ENCODE assay signal across 1 cellular context in the genomic region with DNA sequence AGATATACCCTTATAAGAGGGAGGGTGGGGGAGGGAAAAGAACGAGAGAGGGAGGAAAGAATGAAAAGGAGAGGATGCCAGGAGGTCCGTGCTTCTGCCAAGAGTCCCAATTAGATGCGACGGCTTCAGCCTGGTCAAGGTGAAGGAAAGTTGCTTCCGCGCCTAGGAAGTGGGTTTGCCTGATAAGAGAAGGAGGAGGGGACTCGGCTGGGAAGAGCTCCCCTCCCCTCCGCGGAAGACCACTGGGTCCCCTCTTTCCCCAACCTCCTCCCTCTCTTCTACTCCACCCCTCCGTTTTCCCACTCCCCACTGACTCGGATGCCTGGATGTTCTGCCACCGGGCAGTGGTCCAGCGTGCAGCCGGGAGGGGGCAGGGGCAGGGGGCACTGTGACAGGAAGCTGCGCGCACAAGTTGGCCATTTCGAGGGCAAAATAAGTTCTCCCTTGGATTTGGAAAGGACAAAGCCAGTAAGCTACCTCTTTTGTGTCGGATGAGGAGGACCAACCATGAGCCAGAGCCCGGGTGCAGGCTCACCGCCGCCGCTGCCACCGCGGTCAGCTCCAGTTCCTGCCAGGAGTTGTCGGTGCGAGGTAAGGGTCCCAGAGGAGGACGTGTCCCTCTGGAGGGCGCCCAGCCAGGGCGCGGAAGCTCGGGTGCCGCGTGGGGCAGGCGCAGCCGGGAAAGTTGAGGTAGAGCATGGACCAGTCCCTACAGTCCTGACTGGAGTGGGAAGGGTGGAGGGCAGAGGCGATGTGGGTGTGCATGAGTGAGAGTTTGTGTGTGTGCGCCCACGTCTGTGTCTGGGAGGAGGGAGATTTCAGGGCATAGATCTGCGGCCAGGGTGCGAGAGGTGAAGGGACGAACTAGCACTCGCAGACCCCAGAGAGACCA.
TF ChIP-seq lines count a peak whose summit lies in the region.

No MANE protein-coding gene starts in this region.

TF ChIP-seq in HepG2, 621 proteins besides CTCF, POLR2A, EP300 and RAD21:
- TF ChIP-seq ZNF777 (CRISPR knock-in tag; IDR thresholded peaks at IDR 0.05) = no peak
- TF ChIP-seq SIN3A (IDR thresholded peaks at IDR 0.05; ENCODE audit: borderline replicate concordance, low read depth, low read length) = no peak
- no peak for TF ChIP-seq CEBPB (IDR thresholded peaks at IDR 0.05; ENCODE audit: borderline replicate concordance, low read depth, low read length)
- no peak for TF ChIP-seq ZSCAN22 (CRISPR knock-in tag; IDR thresholded peaks at IDR 0.05)
- TF ChIP-seq, protein P1, sequence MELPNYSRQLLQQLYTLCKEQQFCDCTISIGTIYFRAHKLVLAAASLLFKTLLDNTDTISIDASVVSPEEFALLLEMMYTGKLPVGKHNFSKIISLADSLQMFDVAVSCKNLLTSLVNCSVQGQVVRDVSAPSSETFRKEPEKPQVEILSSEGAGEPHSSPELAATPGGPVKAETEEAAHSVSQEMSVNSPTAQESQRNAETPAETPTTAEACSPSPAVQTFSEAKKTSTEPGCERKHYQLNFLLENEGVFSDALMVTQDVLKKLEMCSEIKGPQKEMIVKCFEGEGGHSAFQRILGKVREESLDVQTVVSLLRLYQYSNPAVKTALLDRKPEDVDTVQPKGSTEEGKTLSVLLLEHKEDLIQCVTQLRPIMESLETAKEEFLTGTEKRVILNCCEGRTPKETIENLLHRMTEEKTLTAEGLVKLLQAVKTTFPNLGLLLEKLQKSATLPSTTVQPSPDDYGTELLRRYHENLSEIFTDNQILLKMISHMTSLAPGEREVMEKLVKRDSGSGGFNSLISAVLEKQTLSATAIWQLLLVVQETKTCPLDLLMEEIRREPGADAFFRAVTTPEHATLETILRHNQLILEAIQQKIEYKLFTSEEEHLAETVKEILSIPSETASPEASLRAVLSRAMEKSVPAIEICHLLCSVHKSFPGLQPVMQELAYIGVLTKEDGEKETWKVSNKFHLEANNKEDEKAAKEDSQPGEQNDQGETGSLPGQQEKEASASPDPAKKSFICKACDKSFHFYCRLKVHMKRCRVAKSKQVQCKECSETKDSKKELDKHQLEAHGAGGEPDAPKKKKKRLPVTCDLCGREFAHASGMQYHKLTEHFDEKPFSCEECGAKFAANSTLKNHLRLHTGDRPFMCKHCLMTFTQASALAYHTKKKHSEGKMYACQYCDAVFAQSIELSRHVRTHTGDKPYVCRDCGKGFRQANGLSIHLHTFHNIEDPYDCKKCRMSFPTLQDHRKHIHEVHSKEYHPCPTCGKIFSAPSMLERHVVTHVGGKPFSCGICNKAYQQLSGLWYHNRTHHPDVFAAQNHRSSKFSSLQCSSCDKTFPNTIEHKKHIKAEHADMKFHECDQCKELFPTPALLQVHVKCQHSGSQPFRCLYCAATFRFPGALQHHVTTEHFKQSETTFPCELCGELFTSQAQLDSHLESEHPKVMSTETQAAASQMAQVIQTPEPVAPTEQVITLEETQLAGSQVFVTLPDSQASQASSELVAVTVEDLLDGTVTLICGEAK (IDR thresholded peaks at IDR 0.05) = no peak
- TF ChIP-seq, protein P1 (CRISPR knock-in tag; IDR thresholded peaks at IDR 0.05) = no peak
- TF ChIP-seq, protein P2, sequence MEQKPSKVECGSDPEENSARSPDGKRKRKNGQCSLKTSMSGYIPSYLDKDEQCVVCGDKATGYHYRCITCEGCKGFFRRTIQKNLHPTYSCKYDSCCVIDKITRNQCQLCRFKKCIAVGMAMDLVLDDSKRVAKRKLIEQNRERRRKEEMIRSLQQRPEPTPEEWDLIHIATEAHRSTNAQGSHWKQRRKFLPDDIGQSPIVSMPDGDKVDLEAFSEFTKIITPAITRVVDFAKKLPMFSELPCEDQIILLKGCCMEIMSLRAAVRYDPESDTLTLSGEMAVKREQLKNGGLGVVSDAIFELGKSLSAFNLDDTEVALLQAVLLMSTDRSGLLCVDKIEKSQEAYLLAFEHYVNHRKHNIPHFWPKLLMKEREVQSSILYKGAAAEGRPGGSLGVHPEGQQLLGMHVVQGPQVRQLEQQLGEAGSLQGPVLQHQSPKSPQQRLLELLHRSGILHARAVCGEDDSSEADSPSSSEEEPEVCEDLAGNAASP (CRISPR knock-in tag; IDR thresholded peaks at IDR 0.05; ENCODE audit: borderline replicate concordance) = no peak
- no peak for TF ChIP-seq GABPB1 (CRISPR knock-in tag; IDR thresholded peaks at IDR 0.05)
- TF ChIP-seq NBN (conservative IDR thresholded peaks at IDR 0.05) = no peak
- no peak for TF ChIP-seq NFE2 (CRISPR knock-in tag; IDR thresholded peaks at IDR 0.05)
- no peak for TF ChIP-seq ZFP37 (CRISPR knock-in tag; IDR thresholded peaks at IDR 0.05; ENCODE audit: borderline replicate concordance)
- TF ChIP-seq ZNF354B (CRISPR knock-in tag; IDR thresholded peaks at IDR 0.05) = no peak
- TF ChIP-seq PHF8 (CRISPR knock-in tag; IDR thresholded peaks at IDR 0.05) = no peak
- TF ChIP-seq ZNF263 (CRISPR knock-in tag; IDR thresholded peaks at IDR 0.05) = no peak
- no peak for TF ChIP-seq NR1H2 (CRISPR knock-in tag; IDR thresholded peaks at IDR 0.05; ENCODE audit: borderline replicate concordance, low read depth)
- no peak for TF ChIP-seq CCDC6 (CRISPR knock-in tag; IDR thresholded peaks at IDR 0.05)
- no peak for TF ChIP-seq NCOA2 (CRISPR knock-in tag; IDR thresholded peaks at IDR 0.05)
- TF ChIP-seq, protein P3, sequence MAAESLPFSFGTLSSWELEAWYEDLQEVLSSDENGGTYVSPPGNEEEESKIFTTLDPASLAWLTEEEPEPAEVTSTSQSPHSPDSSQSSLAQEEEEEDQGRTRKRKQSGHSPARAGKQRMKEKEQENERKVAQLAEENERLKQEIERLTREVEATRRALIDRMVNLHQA (CRISPR knock-in tag; IDR thresholded peaks at IDR 0.05) = no peak
- TF ChIP-seq, protein P4, sequence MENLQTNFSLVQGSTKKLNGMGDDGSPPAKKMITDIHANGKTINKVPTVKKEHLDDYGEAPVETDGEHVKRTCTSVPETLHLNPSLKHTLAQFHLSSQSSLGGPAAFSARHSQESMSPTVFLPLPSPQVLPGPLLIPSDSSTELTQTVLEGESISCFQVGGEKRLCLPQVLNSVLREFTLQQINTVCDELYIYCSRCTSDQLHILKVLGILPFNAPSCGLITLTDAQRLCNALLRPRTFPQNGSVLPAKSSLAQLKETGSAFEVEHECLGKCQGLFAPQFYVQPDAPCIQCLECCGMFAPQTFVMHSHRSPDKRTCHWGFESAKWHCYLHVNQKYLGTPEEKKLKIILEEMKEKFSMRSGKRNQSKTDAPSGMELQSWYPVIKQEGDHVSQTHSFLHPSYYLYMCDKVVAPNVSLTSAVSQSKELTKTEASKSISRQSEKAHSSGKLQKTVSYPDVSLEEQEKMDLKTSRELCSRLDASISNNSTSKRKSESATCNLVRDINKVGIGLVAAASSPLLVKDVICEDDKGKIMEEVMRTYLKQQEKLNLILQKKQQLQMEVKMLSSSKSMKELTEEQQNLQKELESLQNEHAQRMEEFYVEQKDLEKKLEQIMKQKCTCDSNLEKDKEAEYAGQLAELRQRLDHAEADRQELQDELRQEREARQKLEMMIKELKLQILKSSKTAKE (CRISPR knock-in tag; IDR thresholded peaks at IDR 0.05; ENCODE audit: borderline replicate concordance) = no peak
- no peak for TF ChIP-seq MIER2 (CRISPR knock-in tag; IDR thresholded peaks at IDR 0.05)
